In the genomic region with DNA sequence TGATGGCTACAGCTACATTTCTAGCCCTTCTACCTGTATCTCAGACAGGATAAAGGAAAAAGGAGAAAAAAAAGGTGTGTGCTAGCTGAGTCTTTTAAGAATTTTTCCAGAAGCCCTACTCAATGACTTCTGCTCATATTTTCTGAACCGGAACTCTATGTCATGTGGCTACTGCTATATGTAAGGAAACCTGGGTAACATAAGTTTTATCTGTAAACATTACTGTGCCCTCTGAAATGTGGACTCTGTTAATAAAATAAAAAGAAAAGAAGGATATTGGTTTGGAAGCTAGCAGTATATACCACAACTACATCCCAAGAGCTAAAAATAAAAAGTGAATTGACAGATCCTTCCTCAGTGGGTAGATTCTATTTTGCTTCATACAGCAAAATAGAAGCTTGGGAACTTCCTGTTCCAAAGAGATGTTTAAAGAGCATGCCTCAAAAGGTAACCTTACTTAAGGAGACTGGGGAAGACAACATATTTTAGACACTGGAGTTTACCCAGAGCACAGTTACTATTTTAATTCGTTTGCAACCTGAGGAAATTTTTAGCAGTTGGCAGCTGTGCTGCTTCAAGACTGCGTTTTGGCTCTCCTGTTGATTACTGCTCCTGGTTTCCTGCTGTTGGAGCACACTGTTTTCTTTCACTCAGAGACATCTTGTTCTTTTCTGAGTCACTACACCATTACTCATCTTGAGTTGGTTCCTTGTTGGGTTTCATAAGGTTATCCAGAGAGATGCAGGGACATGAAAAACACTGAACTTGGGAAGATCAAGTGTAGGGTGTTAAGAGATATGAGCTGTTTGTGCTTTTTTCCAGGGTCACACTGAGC, we compare ENCODE assay signal across 8 cellular contexts.
DNase-seq lines count a peak whose midpoint lies in the region; ATAC-seq and TF ChIP-seq lines count a peak whose summit lies in the region.

No MANE protein-coding gene starts in this region.

- no peak for TF ChIP-seq POLR2A in NB4 (IDR thresholded peaks at IDR 0.05; ENCODE audit: extremely low read depth, insufficient read length)

- intact Hi-C loops in psoas muscle (cut with DNase I) = no loop called here

- H3K4me1 ChIP-seq in psoas muscle = peaks cover 8% of the 10 kb centered on the region
- H3K4me1 ChIP-seq in SJCRH30 = no peaks in the 10 kb centered on the region

- peak; percentile 45 for DNase-seq in Caki2 (ENCODE audit: low read depth)
- peak; percentile 4 for DNase-seq in NB4 (ENCODE audit: low read depth)
- DNase-seq in epithelial cell of proximal tubule (ENCODE audit: low read depth) = peak; percentile 80
- no peak for DNase-seq in psoas muscle
- no peak for DNase-seq in activated CD4-positive, CD25-positive, alpha-beta regulatory T cell (lab: John Stamatoyannopoulos, UW)
- DNase-seq in RPMI8226 = no peak
- DNase-seq in SJCRH30 = no peak

- no peaks in the 10 kb centered on the region for H3K27me3 ChIP-seq in psoas muscle (ENCODE audit: insufficient read depth in 3 of 3, low read length in 2 of 3)
- H3K27me3 ChIP-seq in SJCRH30 = no peaks in the 10 kb centered on the region

- peak; percentile 62 to 93 (median 88) for ATAC-seq in psoas muscle
- no peak for ATAC-seq in HG03097 (IDR thresholded peaks at IDR 0.05; ENCODE audit: low FRiP score, unreplicated experiment)

- H3K9me3 ChIP-seq in psoas muscle (no peaks in the 10 kb centered on the region), SJCRH30 (replicated peaks) (peaks cover 3% of the 10 kb centered on the region; the same call in 1 of the 2 replicates)

- H3K36me3 ChIP-seq in psoas muscle (ENCODE audit: insufficient read depth in 1 of 2, low read depth in 1 of 2) (no peaks in the 10 kb centered on the region), SJCRH30 (no peaks in the 10 kb centered on the region)

- in situ Hi-C loops in Caki2 (cut with HindIII; ENCODE audit: low pct_unique_long_range_greater_than_20kb, low sequenced_read_pairs) = no loop called here

- TF ChIP-seq CTCF in NB4 (IDR thresholded peaks at IDR 0.05; ENCODE audit: low read depth, low read length) (no peak), epithelial cell of proximal tubule (conservative IDR thresholded peaks at IDR 0.05; ENCODE audit: low read depth, low read length) (no peak), psoas muscle (IDR thresholded peaks at IDR 0.05) (no peak)

- H3K4me3 ChIP-seq in NB4 (ENCODE audit: low read depth, low read length) (no peak overlapping the region), epithelial cell of proximal tubule (ENCODE audit: low read depth, low read length) (no peak overlapping the region), psoas muscle (no peak overlapping the region), SJCRH30 (no peak overlapping the region)

- H3K27ac ChIP-seq in psoas muscle (peak overlapping the region; percentile 36), SJCRH30 (no peak overlapping the region)

- WGBS in psoas muscle, 3 donors = 21 to 37% (median 36%) methylated on average over 3 of the region's 3 CpGs

Comparison
In these comparisons a context has a peak if more than half of its experiments do, and no peak if none do; other contexts are left out.
1. DNase-seq: peak in Caki2 (single experiment), NB4 (single experiment) and epithelial cell of proximal tubule (single experiment); none in psoas muscle (0 of 2), activated CD4-positive, CD25-positive, alpha-beta regulatory T cell (0 of 4), RPMI8226 (single experiment) and SJCRH30 (0 of 2).